13 cellular contexts compared by ENCODE assay signal in the genomic region with DNA sequence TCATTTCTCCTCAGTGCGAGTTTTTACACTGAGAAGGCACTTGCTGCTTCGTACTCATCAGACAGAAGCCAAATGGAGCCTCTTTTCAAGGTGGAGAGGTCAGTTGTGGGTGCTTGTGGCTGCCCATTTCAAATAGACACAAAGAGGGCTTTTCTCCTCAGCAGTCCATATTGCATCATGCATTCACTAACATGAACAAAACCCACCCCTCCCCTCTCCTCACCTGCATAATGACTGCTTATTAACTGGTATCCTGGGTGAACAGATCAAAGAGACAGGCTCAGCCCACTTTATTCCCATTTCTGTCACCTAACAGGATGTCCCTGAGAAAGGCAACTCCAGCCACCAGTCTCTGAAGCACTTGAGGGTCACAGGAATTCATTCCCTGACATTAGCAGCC. TPM values are rescaled to one million over a fixed set of nuclear protein-coding genes. Genes with fewer than 3 reads are reported as not detected.
DNase-seq lines count a peak whose midpoint lies in the region; ATAC-seq and TF ChIP-seq lines count a peak whose summit lies in the region.
"Had no signal": no experiment of that assay in that cellular context is flagged by ENCODE, and none has a peak within 500 bp of the region (broad histone marks: within the 10 kb centered on the region; RNA-seq: fewer than 3 reads in every experiment).

No MANE protein-coding gene starts in this region.

- H3K27ac ChIP-seq in A673 (ENCODE audit: low read depth, low read length, poor library complexity, severe bottlenecking) (peak overlapping the region; percentile 44), neutrophil (peak overlapping the region; percentile 94)
- H3K27ac ChIP-seq: C4-2B had no signal

- CTCF ChIA-PET in A673 (lab: Charles Lee), result no interaction called here

- H3K4me1 ChIP-seq in A673 (ENCODE audit: insufficient read depth, low read length, poor library complexity, severe bottlenecking) (peaks cover 56% of the 10 kb centered on the region), neutrophil (ENCODE audit: control insufficient read depth in 1 of 2, insufficient read depth in 1 of 2, low read depth in 1 of 2, low read length in 1 of 2) (peaks cover 100% of the 10 kb centered on the region in 2 experiments)

- peak overlapping the region in 1 of 5 experiments; percentile 10 for H3K4me3 Mint-ChIP-seq in brain
- H3K4me3 Mint-ChIP-seq: central memory CD8-positive, alpha-beta T cell had no signal

- peaks cover 0 to 2% (median 0%) of the 10 kb centered on the region in 5 experiments for H3K9me3 Mint-ChIP-seq in brain

- POLR2A ChIA-PET in A673 (lab: Charles Lee; ENCODE audit: low non-redundant PET), result no interaction called here

- peak overlapping the region in 4 of 5 experiments; percentile 3 to 93 (median 24) for H3K27ac Mint-ChIP-seq in brain

- no peaks in the 10 kb centered on the region for H3K27me3 Mint-ChIP-seq in brain
- H3K27me3 Mint-ChIP-seq: central memory CD8-positive, alpha-beta T cell had no signal

- BruUV-seq in A673 (replicated peaks; lab: Mats Ljungman, UMichigan), result no TSS peak

- intact Hi-C loops in A673 (cut with micrococcal nuclease; ENCODE audit: unreplicated experiment), result no loop called here
- intact Hi-C loops in posterior cingulate gyrus (cut with DNase I), result no loop called here

- TF ChIP-seq CTCF in A673 (conservative IDR thresholded peaks at IDR 0.05; ENCODE audit: low read depth, low read length) (no peak), brain (conservative IDR thresholded peaks at IDR 0.05) (no peak), neutrophil (IDR thresholded peaks at IDR 0.05) (no peak)

- DNase-seq in A673 (ENCODE audit: low spot score), result no peak
- DNase-seq in G401 (ENCODE audit: low spot score), result peak; percentile 31
- no peak for DNase-seq in posterior cingulate gyrus
- DNase-seq in pons (ENCODE audit: low spot score), result no peak
- DNase-seq: activated CD8-positive, alpha-beta memory T cell treated with anti-CD3 and anti-CD28 coated beads for 24 hours; GDM1; MG63; stimulated activated CD4-positive, alpha-beta T cell treated with anti-CD3 and anti-CD28 coated beads, Interleukin-2, amount 100 ng/mL, for 24 hours had no signal

- H3K36me3 ChIP-seq in A673 (ENCODE audit: insufficient read depth, low read length, poor library complexity, severe bottlenecking) (no peaks in the 10 kb centered on the region), neutrophil (no peaks in the 10 kb centered on the region)

- no peak overlapping the region for H3K4me3 ChIP-seq in A673 (ENCODE audit: low read depth, low read length, poor library complexity, severe bottlenecking)
- H3K4me3 ChIP-seq in neutrophil (ENCODE audit: low read depth in 1 of 2, low read length in 1 of 2), result no peak overlapping the region
- H3K4me3 ChIP-seq: MG63 had no signal

- no peaks in the 10 kb centered on the region for H3K9me3 ChIP-seq in A673 (ENCODE audit: low read depth, low read length, poor library complexity, severe bottlenecking)
- no peaks in the 10 kb centered on the region for H3K9me3 ChIP-seq in neutrophil
- H3K9me3 ChIP-seq: MG63 had no signal

- no peak for ATAC-seq in HG02840 (IDR thresholded peaks at IDR 0.05; ENCODE audit: low FRiP score, unreplicated experiment)

- peaks cover 99% of the 10 kb centered on the region for H3K4me1 Mint-ChIP-seq in brain
- H3K4me1 Mint-ChIP-seq: central memory CD8-positive, alpha-beta T cell had no signal

- H3K27me3 ChIP-seq in A673 (replicated peaks; ENCODE audit: insufficient read depth, low read depth, low read length, poor library complexity), result no peaks in the 10 kb centered on the region
- H3K27me3 ChIP-seq in neutrophil, result no peaks in the 10 kb centered on the region
- H3K27me3 ChIP-seq: MG63 had no signal

- peaks cover 26% of the 10 kb centered on the region for H3K36me3 Mint-ChIP-seq in brain

- in situ Hi-C loops in G401 (cut with HindIII; ENCODE audit: low sequenced_read_pairs), result no loop called here

RNA-seq across cellular contexts. Expression of a gene that starts 28.9 kb away (rescaled TPM):
- 15.3 and 16.4 TPM in 2 replicates for total RNA-seq in A673 (2021)
- total RNA-seq in G401 (2014; rRNA removed; shearing (Covaris generic)), result 1.2 and 1.7 TPM in 2 replicates
- 11.2 TPM for polyA plus RNA-seq in brain (ENCODE audit: insufficient read depth, low read depth, low replicate concordance)
